Comparison of ENCODE assay signal across 9 cellular contexts in genomic region chr2:156110890-156111289, GRCh38.
DNase-seq lines count a peak whose midpoint lies in the region; ATAC-seq and TF ChIP-seq lines count a peak whose summit lies in the region.
"Had no signal": no experiment of that assay in that cellular context is flagged by ENCODE, and none has a peak within 500 bp of the region (broad histone marks: within the 10 kb centered on the region; RNA-seq: fewer than 3 reads in every experiment).

No MANE protein-coding gene starts in this region.

- H3K27ac ChIP-seq in testis (no peak overlapping the region), esophagus squamous epithelium (no peak overlapping the region), RWPE1 (no peak overlapping the region)

- H3K9me3 Mint-ChIP-seq in activated CD4-positive, alpha-beta T cell treated with anti-CD3 and anti-CD28 coated beads, Interleukin-2, amount 10 ng/mL, durations not matched to agents 7 days and 5 days, result no peaks in the 10 kb centered on the region

- TF ChIP-seq CTCF in GM12875 (IDR thresholded peaks at IDR 0.05; ENCODE audit: borderline replicate concordance, insufficient read depth, low read depth, low read length), result peak; percentile 49; the same call in 1 of the 2 replicates
- TF ChIP-seq CTCF in testis (IDR thresholded peaks at IDR 0.05), result no peak
- TF ChIP-seq CTCF in esophagus squamous epithelium (IDR thresholded peaks at IDR 0.05), result peak in 1 of 6 experiments; percentile 21
- no peak for TF ChIP-seq CTCF in RWPE1 (conservative IDR thresholded peaks at IDR 0.05; ENCODE audit: low read depth)

- no peak overlapping the region for H3K4me3 Mint-ChIP-seq in activated CD4-positive, alpha-beta T cell treated with anti-CD3 and anti-CD28 coated beads, Interleukin-2, amount 10 ng/mL, durations not matched to agents 7 days and 5 days

- CTCF ChIA-PET in activated CD4-positive, alpha-beta T cell treated with anti-CD3 and anti-CD28 coated beads, Interleukin-2, amount 10 ng/mL, durations not matched to agents 7 days and 5 days (lab: Charles Lee), result no interaction called here
- CTCF ChIA-PET in RWPE1 (lab: Yijun Ruan, JAX), result no interaction called here

- peaks cover 4% of the 10 kb centered on the region for H3K27me3 Mint-ChIP-seq in activated CD4-positive, alpha-beta T cell treated with anti-CD3 and anti-CD28 coated beads, Interleukin-2, amount 10 ng/mL, durations not matched to agents 7 days and 5 days

- H3K36me3 Mint-ChIP-seq in activated CD4-positive, alpha-beta T cell treated with anti-CD3 and anti-CD28 coated beads, Interleukin-2, amount 10 ng/mL, durations not matched to agents 7 days and 5 days (ENCODE audit: low read depth), result no peaks in the 10 kb centered on the region

- peak; percentile 12 for DNase-seq in activated CD4-positive, alpha-beta T cell treated with anti-CD3 and anti-CD28 coated beads, Interleukin-2, amount 10 ng/mL, durations not matched to agents 7 days and 5 days
- DNase-seq in renal cortical epithelial cell (ENCODE audit: low read depth) (peak; percentile 8), testis (no peak), esophagus squamous epithelium (lab: John Stamatoyannopoulos, UW) (no peak), RWPE1 (ENCODE audit: low spot score) (no peak)

- POLR2A ChIA-PET in activated CD4-positive, alpha-beta T cell treated with anti-CD3 and anti-CD28 coated beads, Interleukin-2, amount 10 ng/mL, durations not matched to agents 7 days and 5 days (lab: Charles Lee), result interaction anchor here (0.6 kb wide), 1 partner anchor 18 kb away, joined by 4 read pairs; no protein-coding TSS in a partner anchor
- POLR2A ChIA-PET in RWPE1 (lab: Yijun Ruan, JAX; ENCODE audit: low non-redundant PET), result no interaction called here

- peak; percentile 98 for ATAC-seq in GM21423 (IDR thresholded peaks at IDR 0.05; ENCODE audit: unreplicated experiment)
- ATAC-seq in HG03469 (IDR thresholded peaks at IDR 0.05; ENCODE audit: unreplicated experiment), result peak; percentile 100
- ATAC-seq: Panc1 had no signal

- H3K36me3 ChIP-seq in testis (ENCODE audit: low read depth, missing control alignments) (no peaks in the 10 kb centered on the region), esophagus squamous epithelium (no peaks in the 10 kb centered on the region)

- H3K9me3 ChIP-seq in testis (no peaks in the 10 kb centered on the region), esophagus squamous epithelium (no peaks in the 10 kb centered on the region)

- intact Hi-C loops in testis (cut with DNase I; ENCODE audit: low total_unique reads) (no loop called here), esophagus squamous epithelium (cut with DNase I) (no loop called here)

- H3K4me1 ChIP-seq in testis (no peaks in the 10 kb centered on the region), esophagus squamous epithelium (peaks cover 2 to 14% (median 6%) of the 10 kb centered on the region in 3 donors)

- WGBS in testis, 2 donors, result 64 to 71% methylated on average over 2 of the region's 2 CpGs
- 61 to 75% methylated on average over 1 to 2 of the region's 2 CpGs for WGBS in esophagus squamous epithelium, 2 donors

- no peak overlapping the region for H3K27ac Mint-ChIP-seq in activated CD4-positive, alpha-beta T cell treated with anti-CD3 and anti-CD28 coated beads, Interleukin-2, amount 10 ng/mL, durations not matched to agents 7 days and 5 days

- no peaks in the 10 kb centered on the region for H3K4me1 Mint-ChIP-seq in activated CD4-positive, alpha-beta T cell treated with anti-CD3 and anti-CD28 coated beads, Interleukin-2, amount 10 ng/mL, durations not matched to agents 7 days and 5 days

- TF ChIP-seq POLR2A in testis (IDR thresholded peaks at IDR 0.05) (no peak), esophagus squamous epithelium (IDR thresholded peaks at IDR 0.05) (no peak)

- no peaks in the 10 kb centered on the region for H3K27me3 ChIP-seq in testis
- H3K27me3 ChIP-seq in esophagus squamous epithelium, result no peaks in the 10 kb centered on the region

- H3K4me3 ChIP-seq in GM12875 (ENCODE audit: low read depth, low read length) (no peak overlapping the region), testis (no peak overlapping the region), esophagus squamous epithelium (no peak overlapping the region)

Comparison
In these comparisons a context has a peak if more than half of its experiments do, and no peak if none do; other contexts are left out.
1. DNase-seq: peak in activated CD4-positive, alpha-beta T cell treated with anti-CD3 and anti-CD28 coated beads, Interleukin-2, amount 10 ng/mL, durations not matched to agents 7 days and 5 days (single experiment) and renal cortical epithelial cell (single experiment); none in testis (single experiment), esophagus squamous epithelium (single experiment) and RWPE1 (single experiment).